30 cellular contexts compared by ENCODE assay signal in the genomic region with DNA sequence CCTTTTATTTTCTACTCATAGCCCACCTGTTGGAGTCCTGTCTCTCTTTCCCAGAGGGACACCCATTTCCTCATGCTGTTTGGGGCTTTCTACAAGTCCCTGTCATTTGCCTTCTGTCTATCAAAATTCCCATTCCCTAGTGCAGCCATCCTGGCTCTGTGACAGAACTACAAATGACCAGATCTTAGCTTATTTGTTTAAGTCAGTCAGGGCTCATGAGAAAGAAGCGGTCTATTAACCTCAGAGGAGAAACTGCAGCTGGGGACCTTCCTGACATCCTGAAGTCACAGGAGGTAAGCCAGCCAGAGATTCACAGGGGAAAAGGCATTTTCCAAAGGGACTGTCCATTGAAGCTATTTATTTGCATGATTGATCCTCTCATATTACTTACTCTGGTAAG. TPM values are rescaled to one million over a fixed set of nuclear protein-coding genes. Genes with fewer than 3 reads are reported as not detected.
"Had no signal": no experiment of that assay in that cellular context is flagged by ENCODE, and none has a peak within 500 bp of the region (broad histone marks: within the 10 kb centered on the region; RNA-seq: fewer than 3 reads in every experiment).

No MANE protein-coding gene starts in this region.

- DNase-seq: dermis blood vessel endothelial cell; effector memory CD4-positive, alpha-beta T cell; foreskin keratinocyte; heart left ventricle; kidney; left cardiac atrium; natural killer cell; occipital lobe; ovary; spleen; stimulated activated CD4-positive, alpha-beta T cell treated with anti-CD3 and anti-CD28 coated beads, Interleukin-4, amount 100 ng/mL, for 4 hours; stimulated activated naive CD8-positive, alpha-beta T cell treated with anti-CD3 and anti-CD28 coated beads, Interleukin-15, Interleukin-2, amounts not matched to agents 100 U/mL and 50 U/mL, for 24 hours; substantia nigra; testis; tibial artery had no signal

- H3K4me1 ChIP-seq: esophagus muscularis mucosa, foreskin keratinocyte, gastroesophageal sphincter, heart left ventricle, spleen, testis, tibial artery had no signal

- H3K36me3 ChIP-seq: esophagus muscularis mucosa, gastroesophageal sphincter, heart left ventricle, ovary, spleen, tibial artery had no signal

- H3K27ac Mint-ChIP-seq: memory B cell; natural killer cell; stimulated activated memory B cell treated with anti-CD40 and anti-IgM and Interleukin-4, amounts not matched to agents 10 μg/mL and 1 μg/mL and 100 μg/mL, for 72 hours; type B pancreatic cell had no signal

- H3K79me2 ChIP-seq: hepatocyte had no signal

- H3K27me3 ChIP-seq: ovary, testis had no signal

- ATAC-seq: foreskin keratinocyte; gastroesophageal sphincter; left cardiac atrium; natural killer cell; stimulated activated memory B cell treated with anti-CD40 and anti-IgM and Interleukin-4, amounts not matched to agents 10 μg/mL and 1 μg/mL and 100 μg/mL, for 72 hours; stimulated activated naive CD8-positive, alpha-beta T cell treated with anti-CD3 and anti-CD28 coated beads, Interleukin-15, Interleukin-2, amounts not matched to agents 100 U/mL and 50 U/mL, for 24 hours had no signal

- H3K9me3 ChIP-seq: esophagus muscularis mucosa, gastroesophageal sphincter, heart left ventricle, ovary, spleen, testis, tibial artery had no signal

- FAIRE-seq: endothelial cell of umbilical vein, kidney had no signal

- H3K4me3 Mint-ChIP-seq: memory B cell; natural killer cell; stimulated activated memory B cell treated with anti-CD40 and anti-IgM and Interleukin-4, amounts not matched to agents 10 μg/mL and 1 μg/mL and 100 μg/mL, for 72 hours; type B pancreatic cell had no signal

- H3K4me2 ChIP-seq: hepatocyte had no signal

- H3K27ac ChIP-seq: coronary artery, esophagus muscularis mucosa, foreskin keratinocyte, gastroesophageal sphincter, heart left ventricle, hepatocyte, ovary, skin epidermis, spleen, testis, tibial artery had no signal

- H3K4me1 Mint-ChIP-seq: memory B cell; natural killer cell; stimulated activated memory B cell treated with anti-CD40 and anti-IgM and Interleukin-4, amounts not matched to agents 10 μg/mL and 1 μg/mL and 100 μg/mL, for 72 hours had no signal

- H3K9me3 Mint-ChIP-seq: memory B cell; stimulated activated memory B cell treated with anti-CD40 and anti-IgM and Interleukin-4, amounts not matched to agents 10 μg/mL and 1 μg/mL and 100 μg/mL, for 72 hours; type B pancreatic cell had no signal

- H3K36me3 Mint-ChIP-seq: memory B cell; natural killer cell; stimulated activated memory B cell treated with anti-CD40 and anti-IgM and Interleukin-4, amounts not matched to agents 10 μg/mL and 1 μg/mL and 100 μg/mL, for 72 hours; type B pancreatic cell had no signal

- H3K4me3 ChIP-seq: coronary artery, esophagus muscularis mucosa, gastroesophageal sphincter, heart left ventricle, hepatocyte, lung, ovary, skin epidermis, spleen, testis, tibial artery had no signal

- H2AFZ ChIP-seq: hepatocyte had no signal

RNA-seq across cellular contexts. Expression of gene COL9A1, which starts 1.7 kb away (rescaled TPM):
- total RNA-seq: dermis blood vessel endothelial cell, endothelial cell of umbilical vein, epithelial cell of proximal tubule, fibroblast of lung, foreskin keratinocyte, mononuclear cell, natural killer cell, posterior vena cava, pulmonary artery endothelial cell, spleen had no signal
- polyA plus RNA-seq: endothelial cell of umbilical vein, fibroblast of lung, foreskin keratinocyte had no signal
